Comparison of ENCODE assay signal across 17 cellular contexts in genomic region chr2:109554758-109555157, GRCh38. TPM values are rescaled to one million over a fixed set of nuclear protein-coding genes. Genes with fewer than 3 reads are reported as not detected.
A peak's percentile ranks its signal among the peaks of the same experiment; 100 is the strongest.
DNase-seq lines count a peak whose midpoint lies in the region; ATAC-seq, FAIRE-seq and TF ChIP-seq lines count a peak whose summit lies in the region.
"Had no signal": no experiment of that assay in that cellular context is flagged by ENCODE, and none has a peak within 500 bp of the region (broad histone marks: within the 10 kb centered on the region; RNA-seq: fewer than 3 reads in every experiment).

No MANE protein-coding gene starts in this region.

- H3K79me2 ChIP-seq in PC-3 (ENCODE audit: low read length), result no peaks in the 10 kb centered on the region

- TF ChIP-seq CTCF in HFFc6 (IDR thresholded peaks at IDR 0.05) (no peak), PC-3 (conservative IDR thresholded peaks at IDR 0.05; ENCODE audit: low read depth, low read length) (no peak), endodermal cell (conservative IDR thresholded peaks at IDR 0.05) (no peak), pancreas (IDR thresholded peaks at IDR 0.05) (no peak), upper lobe of left lung (IDR thresholded peaks at IDR 0.05) (no peak)

- H3K27me3 ChIP-seq in PC-3 (ENCODE audit: low read length) (no peaks in the 10 kb centered on the region), endodermal cell (ENCODE audit: control insufficient read depth, insufficient read depth, low read length, poor library complexity, severe bottlenecking) (no peaks in the 10 kb centered on the region), pancreas (no peaks in the 10 kb centered on the region), upper lobe of left lung (no peaks in the 10 kb centered on the region)

- H3K36me3 ChIP-seq in PC-3 (ENCODE audit: low read depth, low read length) (0 out of 2 replicates have a peak, but pooled peaks cover 5% of the 10 kb centered on the region), endodermal cell (ENCODE audit: control insufficient read depth, insufficient read depth, low read length) (peaks cover 60% of the 10 kb centered on the region), mesodermal cell (ENCODE audit: control insufficient read depth, insufficient read depth, low read length) (peaks cover 73% of the 10 kb centered on the region), pancreas (no peaks in the 10 kb centered on the region), upper lobe of left lung (peaks cover 0 to 22% (median 5%) of the 10 kb centered on the region in 4 donors)

- H3K9me3 Mint-ChIP-seq in HFFc6 (no peaks in the 10 kb centered on the region), endodermal cell (peaks cover 15% of the 10 kb centered on the region)
- H3K9me3 Mint-ChIP-seq: CD8-positive, alpha-beta memory T cell had no signal

- no peaks in the 10 kb centered on the region for H4K20me1 ChIP-seq in PC-3 (ENCODE audit: low read length)

- DNase-seq in HFFc6 (peak; percentile 32), PC-3 (no peak), endodermal cell (no peak), NCI-H1105 treated with DMSO at 0.1 percent for 48 hours (lab: John Stamatoyannopoulos, UW) (no peak), pancreas (no peak), upper lobe of left lung (no peak)
- no peak for DNase-seq in stimulated activated CD4-positive, alpha-beta T cell treated with anti-CD3 and anti-CD28 coated beads, Interleukin-4, amount 100 ng/mL, for 4 hours
- DNase-seq: CD8-positive, alpha-beta memory T cell; H7; NCI-H1092; NCI-H1694 treated with DMSO at 0.1 percent for 48 hours; NCI-H446; NCI-H774; SHP77 treated with DMSO at 0.1 percent for 48 hours had no signal

- CTCF ChIA-PET in PC-3 (lab: Charles Lee), result no interaction called here

- no peak for FAIRE-seq in pancreas (lab: Jason Lieb, UNC)
- FAIRE-seq: GM18507, RCC 7860 had no signal

- peak overlapping the region; percentile 20 for H3K27ac ChIP-seq in PC-3 (ENCODE audit: low read length)
- no peak overlapping the region for H3K27ac ChIP-seq in endodermal cell (ENCODE audit: low read depth, low read length)
- H3K27ac ChIP-seq in mesodermal cell (ENCODE audit: low read depth, low read length, severe bottlenecking), result peak overlapping the region; percentile 2
- H3K27ac ChIP-seq in pancreas, result no peak overlapping the region
- H3K27ac ChIP-seq in upper lobe of left lung, result no peak overlapping the region

- H3K27me3 Mint-ChIP-seq in HFFc6 (ENCODE audit: insufficient read depth) (no peaks in the 10 kb centered on the region), endodermal cell (ENCODE audit: insufficient read depth) (no peaks in the 10 kb centered on the region)

- TF ChIP-seq POLR2A in upper lobe of left lung (IDR thresholded peaks at IDR 0.05), result no peak

- no peak overlapping the region for H2AFZ ChIP-seq in PC-3 (ENCODE audit: low read length)

- peaks cover 32% of the 10 kb centered on the region for H3K4me1 ChIP-seq in PC-3 (ENCODE audit: insufficient read depth, low read length)
- no peaks in the 10 kb centered on the region for H3K4me1 ChIP-seq in endodermal cell (ENCODE audit: control insufficient read depth, insufficient read depth, low read length)
- peaks cover 9% of the 10 kb centered on the region for H3K4me1 ChIP-seq in mesodermal cell (ENCODE audit: control insufficient read depth, insufficient read depth, low read length, poor library complexity, severe bottlenecking)
- H3K4me1 ChIP-seq in pancreas, result peaks cover 5 to 16% (median 5%) of the 10 kb centered on the region in 3 donors
- H3K4me1 ChIP-seq in upper lobe of left lung, result peaks cover 0 to 13% (median 3%) of the 10 kb centered on the region in 4 donors

- ATAC-seq in PC-3 (no peak), pancreas (no peak), upper lobe of left lung (ENCODE audit: low FRiP score in 2 of 2) (no peak)

- H3K36me3 Mint-ChIP-seq in HFFc6 (ENCODE audit: low read depth), result peaks cover 35% of the 10 kb centered on the region
- peaks cover 63% of the 10 kb centered on the region for H3K36me3 Mint-ChIP-seq in endodermal cell (ENCODE audit: low read depth)
- H3K36me3 Mint-ChIP-seq: CD8-positive, alpha-beta memory T cell had no signal

- BruUV-seq in PC-3 (replicated peaks; lab: Mats Ljungman, UMichigan), result no TSS peak

- H3K4me2 ChIP-seq in PC-3 (ENCODE audit: low read length), result peak overlapping the region; percentile 24; the same call in 1 of the 2 replicates

- H3K27ac Mint-ChIP-seq in HFFc6 (peak overlapping the region; percentile 92), endodermal cell (peak overlapping the region; percentile 2)
- H3K27ac Mint-ChIP-seq: CD8-positive, alpha-beta memory T cell had no signal

- H3K9ac ChIP-seq in PC-3 (ENCODE audit: low read length) (no peak overlapping the region), endodermal cell (ENCODE audit: extremely low read depth, low read length, poor library complexity, severe bottlenecking) (no peak overlapping the region)

- POLR2A ChIA-PET in PC-3 (lab: Charles Lee; ENCODE audit: unreplicated experiment), result no interaction called here

- intact Hi-C loops in PC-3 (cut with micrococcal nuclease) (no loop called here), pancreas (cut with DNase I) (no loop called here)

- H3K4me3 Mint-ChIP-seq in HFFc6 (peak overlapping the region; percentile 74), endodermal cell (no peak overlapping the region)
- H3K4me3 Mint-ChIP-seq: CD8-positive, alpha-beta memory T cell had no signal

- no peaks in the 10 kb centered on the region for H3K9me2 ChIP-seq in PC-3 (replicated peaks; ENCODE audit: low read length)

- no peaks in the 10 kb centered on the region for H3F3A ChIP-seq in PC-3 (ENCODE audit: low read length, unreplicated experiment)

- no peak for TF ChIP-seq EP300 in upper lobe of left lung (IDR thresholded peaks at IDR 0.05)

- H3K9me3 ChIP-seq in PC-3 (ENCODE audit: low read length) (no peaks in the 10 kb centered on the region), endodermal cell (ENCODE audit: control insufficient read depth, low read length) (peaks cover 16% of the 10 kb centered on the region), mesodermal cell (ENCODE audit: control insufficient read depth, low read length) (no peaks in the 10 kb centered on the region), pancreas (no peaks in the 10 kb centered on the region), upper lobe of left lung (no peaks in the 10 kb centered on the region)

- H3K4me3 ChIP-seq in PC-3 (ENCODE audit: low read length) (no peak overlapping the region), endodermal cell (ENCODE audit: low read length) (no peak overlapping the region), mesodermal cell (ENCODE audit: extremely low read depth, insufficient read depth, low read length, poor library complexity, severe bottlenecking) (no peak overlapping the region), pancreas (no peak overlapping the region), upper lobe of left lung (no peak overlapping the region)

- 93 to 95% methylated on average over 2 of the region's 2 CpGs for WGBS in endodermal cell (ENCODE audit: insufficient coverage in 1 of 2, insufficient read length in 1 of 2), 2 experiments
- 82 to 93% methylated on average over 1 of the region's 2 CpGs for WGBS in mesodermal cell (ENCODE audit: insufficient coverage in 2 of 2), 2 experiments
- 58 to 60% methylated on average over 2 of the region's 2 CpGs for WGBS in pancreas, 2 donors
- 87 to 88% methylated on average over 2 of the region's 2 CpGs for WGBS in upper lobe of left lung, 2 donors

- H3K4me1 Mint-ChIP-seq in HFFc6 (ENCODE audit: low read depth), result peaks cover 54% of the 10 kb centered on the region
- peaks cover 14% of the 10 kb centered on the region for H3K4me1 Mint-ChIP-seq in endodermal cell
- H3K4me1 Mint-ChIP-seq: CD8-positive, alpha-beta memory T cell had no signal

RNA-seq across cellular contexts. Expression of gene SEPTIN10, which starts 59.0 kb away (rescaled TPM):
- 100 to 1,000 TPM; 102 to 127 (median 114) TPM for total RNA-seq in HFFc6 (2021; fragmentation: NEBNext Ultra II Directional; extraction: Animal tissue kit (Norgen Biotek cat#: 25700))
- total RNA-seq in PC-3 (2014; rRNA removed) (22.1 and 36.1 TPM in 2 replicates), endodermal cell (100 to 1,000 TPM; 103 to 120 TPM), pancreas (10 to 100 TPM; 12.0 to 27.1 (median 17.8) TPM), upper lobe of left lung (100 to 1,000 TPM in 1 of 6 donors, 10 to 100 TPM in 5; 60.8 to 135 (median 88.5) TPM)
- polyA plus RNA-seq in endodermal cell (2013, experiment 1 of 2), result 84.1 TPM
- polyA plus RNA-seq in endodermal cell (2013, experiment 2 of 2), result 94.9 TPM
- polyA plus RNA-seq in mesodermal cell (2013, experiment 1 of 2), result 121 TPM
- 140 TPM for polyA plus RNA-seq in mesodermal cell (2013, experiment 2 of 2)
- 10 to 100 TPM in 1 of 2 donors, 1 to 10 TPM in 1; 7.9 to 13.9 TPM for polyA plus RNA-seq in pancreas

RNA-seq across cellular contexts. Expression of gene SOWAHC, which starts 59.4 kb away (rescaled TPM):
- total RNA-seq in HFFc6 (2021; fragmentation: NEBNext Ultra II Directional; extraction: Animal tissue kit (Norgen Biotek cat#: 25700)), result 10 to 100 TPM in 4 of 6 experiments, 1 to 10 TPM in 2; 9.4 to 12.3 (median 10.4) TPM
- total RNA-seq in PC-3 (2014; rRNA removed) (27.4 and 41.1 TPM in 2 replicates), endodermal cell (10 to 100 TPM; 11.1 to 14.9 TPM), pancreas (1 to 10 TPM; 2.6 to 5.3 (median 3.2) TPM), upper lobe of left lung (10 to 100 TPM; 17.8 to 30.7 (median 24.7) TPM)
- polyA plus RNA-seq in endodermal cell (2013, experiment 1 of 2), result 11.0 TPM
- 11.3 TPM for polyA plus RNA-seq in endodermal cell (2013, experiment 2 of 2)
- polyA plus RNA-seq in mesodermal cell (2013, experiment 1 of 2), result 10.7 TPM
- 11.1 TPM for polyA plus RNA-seq in mesodermal cell (2013, experiment 2 of 2)
- polyA plus RNA-seq in pancreas, result 1 to 10 TPM; 1.2 to 3.2 TPM

Comparison
In these comparisons a context has a peak if more than half of its experiments do, and no peak if none do; other contexts are left out.
1. H3K27ac ChIP-seq: peak in PC-3 (single experiment) and mesodermal cell (single experiment); none in endodermal cell (single experiment), pancreas (0 of 4) and upper lobe of left lung (0 of 4).